In the genomic region with DNA sequence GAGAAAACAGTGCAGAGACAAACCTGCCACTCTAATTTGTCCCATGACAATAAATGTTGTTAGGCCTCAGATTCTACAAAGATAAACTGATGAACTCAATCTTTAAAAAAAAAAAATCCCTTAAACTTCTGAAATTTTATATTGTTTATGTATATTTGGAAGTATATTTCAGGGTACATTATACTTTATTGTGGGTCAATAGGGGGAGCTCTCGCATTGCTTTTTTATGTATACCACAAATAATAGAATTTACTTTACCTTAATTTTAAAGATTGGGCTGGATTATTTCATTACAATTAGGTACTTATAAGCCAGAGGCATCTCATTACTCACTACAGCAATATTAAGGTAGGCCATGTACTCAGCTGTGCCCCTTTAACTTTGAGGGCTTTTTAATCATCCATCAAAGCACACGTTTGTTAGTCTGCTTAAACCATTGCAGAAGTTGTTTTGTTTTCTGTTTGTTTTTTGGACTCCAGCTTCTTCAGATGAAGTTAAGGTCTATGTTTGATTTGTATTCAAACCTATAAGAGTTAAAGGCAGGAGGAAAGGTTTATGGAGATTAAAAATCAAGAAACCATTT, we compare ENCODE assay signal across 2 cellular contexts.
TF ChIP-seq lines count a peak whose summit lies in the region.

No MANE protein-coding gene starts in this region.

TF ChIP-seq in IMR-90, 13 proteins besides CTCF, POLR2A, EP300 and RAD21:
- TF ChIP-seq SMC3 (IDR thresholded peaks at IDR 0.05; ENCODE audit: low read depth, low read length) (peak; percentile 55), MAZ (IDR thresholded peaks at IDR 0.05; ENCODE audit: borderline replicate concordance, low read depth, low read length) (no peak)
TF ChIP-seq in IMR-90: peak in this region for 1.

TF ChIP-seq in HepG2, 621 proteins besides CTCF, POLR2A, EP300 and RAD21:
- TF ChIP-seq, protein P1, sequence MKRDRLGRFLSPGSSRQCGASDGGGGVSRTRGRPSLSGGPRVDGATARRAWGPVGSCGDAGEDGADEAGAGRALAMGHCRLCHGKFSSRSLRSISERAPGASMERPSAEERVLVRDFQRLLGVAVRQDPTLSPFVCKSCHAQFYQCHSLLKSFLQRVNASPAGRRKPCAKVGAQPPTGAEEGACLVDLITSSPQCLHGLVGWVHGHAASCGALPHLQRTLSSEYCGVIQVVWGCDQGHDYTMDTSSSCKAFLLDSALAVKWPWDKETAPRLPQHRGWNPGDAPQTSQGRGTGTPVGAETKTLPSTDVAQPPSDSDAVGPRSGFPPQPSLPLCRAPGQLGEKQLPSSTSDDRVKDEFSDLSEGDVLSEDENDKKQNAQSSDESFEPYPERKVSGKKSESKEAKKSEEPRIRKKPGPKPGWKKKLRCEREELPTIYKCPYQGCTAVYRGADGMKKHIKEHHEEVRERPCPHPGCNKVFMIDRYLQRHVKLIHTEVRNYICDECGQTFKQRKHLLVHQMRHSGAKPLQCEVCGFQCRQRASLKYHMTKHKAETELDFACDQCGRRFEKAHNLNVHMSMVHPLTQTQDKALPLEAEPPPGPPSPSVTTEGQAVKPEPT (CRISPR knock-in tag; IDR thresholded peaks at IDR 0.05; ENCODE audit: low read depth) = no peak
- TF ChIP-seq KDM5B (CRISPR knock-in tag; IDR thresholded peaks at IDR 0.05; ENCODE audit: borderline replicate concordance) (no peak), MEIS2 (CRISPR knock-in tag; IDR thresholded peaks at IDR 0.05) (no peak), STAG1 (CRISPR knock-in tag; IDR thresholded peaks at IDR 0.05) (peak; percentile 49)
- TF ChIP-seq, protein P2, sequence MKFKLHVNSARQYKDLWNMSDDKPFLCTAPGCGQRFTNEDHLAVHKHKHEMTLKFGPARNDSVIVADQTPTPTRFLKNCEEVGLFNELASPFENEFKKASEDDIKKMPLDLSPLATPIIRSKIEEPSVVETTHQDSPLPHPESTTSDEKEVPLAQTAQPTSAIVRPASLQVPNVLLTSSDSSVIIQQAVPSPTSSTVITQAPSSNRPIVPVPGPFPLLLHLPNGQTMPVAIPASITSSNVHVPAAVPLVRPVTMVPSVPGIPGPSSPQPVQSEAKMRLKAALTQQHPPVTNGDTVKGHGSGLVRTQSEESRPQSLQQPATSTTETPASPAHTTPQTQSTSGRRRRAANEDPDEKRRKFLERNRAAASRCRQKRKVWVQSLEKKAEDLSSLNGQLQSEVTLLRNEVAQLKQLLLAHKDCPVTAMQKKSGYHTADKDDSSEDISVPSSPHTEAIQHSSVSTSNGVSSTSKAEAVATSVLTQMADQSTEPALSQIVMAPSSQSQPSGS (CRISPR knock-in tag; IDR thresholded peaks at IDR 0.05) = no peak
